Comparison of ENCODE assay signal across 4 cellular contexts in the genomic region with DNA sequence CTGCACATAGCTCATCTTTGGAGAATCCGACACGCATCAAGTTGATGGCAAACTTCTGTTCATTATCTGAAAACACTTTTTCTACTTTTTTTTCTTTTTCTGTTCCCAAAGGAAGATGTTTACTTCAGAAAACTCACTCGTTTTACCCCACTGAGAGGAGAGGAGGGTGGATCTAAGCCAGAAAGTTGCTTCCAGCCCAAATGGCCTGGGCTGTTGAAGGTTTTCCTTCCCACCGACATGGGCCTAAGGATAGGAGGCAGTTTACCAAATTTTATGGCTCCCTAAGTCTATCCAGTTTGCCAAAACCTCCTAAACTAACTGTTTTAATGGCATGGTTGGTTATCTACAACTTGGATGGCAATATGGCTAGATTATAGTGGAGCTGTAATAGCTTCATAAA.
"Had no signal": no experiment of that assay in that cellular context is flagged by ENCODE, and none has a peak within 500 bp of the region (broad histone marks: within the 10 kb centered on the region; RNA-seq: fewer than 3 reads in every experiment).

No MANE protein-coding gene starts in this region.

- H3K27ac ChIP-seq: GM23248 had no signal

- H2AFZ ChIP-seq: GM23248 had no signal

- H3K27ac Mint-ChIP-seq: H9 had no signal

- H3K4me3 Mint-ChIP-seq: H9 had no signal

- H3K4me3 ChIP-seq: GM23248 had no signal

- DNase-seq: GM23248, H9, HCEC 1CT, IMR-90 had no signal

- H3K9ac ChIP-seq: GM23248 had no signal
